ENCODE assay signal across 19 cellular contexts in the genomic region with DNA sequence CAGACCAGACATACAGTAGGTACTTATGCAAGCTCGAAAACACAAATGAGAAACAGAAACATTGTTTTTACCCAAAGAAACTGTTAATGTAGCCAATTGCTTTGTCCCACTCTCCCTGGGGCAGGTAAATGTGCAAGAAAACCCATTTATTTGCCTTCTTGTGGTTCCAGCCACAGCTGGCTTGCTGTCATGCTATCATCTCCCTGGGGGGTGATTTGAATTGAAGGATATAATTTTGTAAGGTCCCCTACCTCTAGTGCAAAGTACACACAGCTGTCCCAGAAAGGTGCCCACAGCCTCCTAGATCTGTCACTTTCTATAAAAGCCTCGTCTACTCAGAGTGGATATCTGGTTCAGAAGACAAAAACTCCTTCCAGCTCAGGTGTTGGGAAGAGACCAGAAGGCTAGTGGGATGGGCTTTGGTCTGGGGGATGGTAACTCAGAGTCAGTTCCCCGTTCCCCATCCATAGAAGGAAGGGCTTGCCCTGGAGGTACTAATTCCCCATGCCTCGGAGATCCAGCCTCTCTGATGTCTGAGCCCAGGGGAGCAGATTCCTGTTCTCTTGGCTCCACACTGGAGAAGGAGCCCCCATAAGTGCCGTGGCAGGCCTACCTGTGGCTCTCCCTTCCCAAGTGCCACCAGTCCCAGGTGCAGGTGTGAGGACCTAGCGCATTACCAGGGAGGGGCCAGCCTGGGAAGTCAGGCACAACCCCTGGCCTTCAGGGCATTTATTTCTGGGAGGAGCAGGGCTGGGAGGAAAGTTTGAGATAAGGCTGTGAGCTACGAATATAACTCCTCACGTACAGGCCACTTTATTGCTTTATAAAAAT. TPM values are rescaled to one million over a fixed set of nuclear protein-coding genes. Genes with fewer than 3 reads are reported as not detected.
DNase-seq lines count a peak whose midpoint lies in the region; ATAC-seq, FAIRE-seq and TF ChIP-seq lines count a peak whose summit lies in the region.
"Had no signal": no experiment of that assay in that cellular context is flagged by ENCODE, and none has a peak within 500 bp of the region (broad histone marks: within the 10 kb centered on the region; RNA-seq: fewer than 3 reads in every experiment).

No MANE protein-coding gene starts in this region.

- no peak for TF ChIP-seq POLR2A in H54 (IDR thresholded peaks at IDR 0.05; ENCODE audit: low read depth, low read length)

- peak overlapping the region; percentile 96 to 99 for H3K27ac ChIP-seq in mucosa of rectum (ENCODE audit: low read depth in 2 of 2, low read length in 2 of 2)
- no peak overlapping the region for H3K27ac ChIP-seq in lower lobe of right lung
- H3K27ac ChIP-seq: KMS-11, left lung had no signal

- intact Hi-C loops in lower lobe of right lung (cut with DNase I), result no loop called here

- FAIRE-seq in H54 (lab: Jason Lieb, UNC), result no peak
- FAIRE-seq: GM18507 had no signal

- H3K9ac ChIP-seq in mucosa of rectum (ENCODE audit: low read depth in 1 of 2, low read length in 2 of 2), result peak overlapping the region; percentile 14 to 99
- H3K9ac ChIP-seq: KMS-11 had no signal

- DNase-seq in DMS79 (lab: John Stamatoyannopoulos, UW), result peak; percentile 53
- DNase-seq in NCI-H146 (lab: John Stamatoyannopoulos, UW), result peak; percentile 97
- peak; percentile 91 for DNase-seq in NCI-H748 (lab: John Stamatoyannopoulos, UW; ENCODE audit: unreplicated experiment)
- DNase-seq in lower lobe of right lung, result no peak
- DNase-seq in HK-2 (ENCODE audit: unreplicated experiment), result no peak
- no peak for DNase-seq in H54 (ENCODE audit: insufficient read length, low spot score)
- DNase-seq in OCI-M1 (lab: John Stamatoyannopoulos, UW), result no peak
- DNase-seq: activated CD8-positive, alpha-beta T cell treated with anti-CD3 and anti-CD28 coated beads for 36 hours; foreskin fibroblast; HFFc6; left lung; NCI-H1694; SW 1271 had no signal

- H3K4me3 ChIP-seq in mucosa of rectum (ENCODE audit: low read length in 2 of 2), result peak overlapping the region; percentile 94 to 97
- no peak overlapping the region for H3K4me3 ChIP-seq in lower lobe of right lung
- H3K4me3 ChIP-seq: left lung had no signal

- H3K36me3 ChIP-seq in mucosa of rectum (ENCODE audit: control insufficient read depth in 2 of 2, insufficient read depth in 2 of 2, low read length in 2 of 2) (peaks cover 3 to 4% of the 10 kb centered on the region in 2 donors), lower lobe of right lung (no peaks in the 10 kb centered on the region)
- H3K36me3 ChIP-seq: left lung had no signal

- H3K27me3 ChIP-seq in mucosa of rectum (ENCODE audit: control insufficient read depth in 2 of 2, insufficient read depth in 2 of 2, low read length in 2 of 2), result no peaks in the 10 kb centered on the region
- H3K27me3 ChIP-seq in lower lobe of right lung (ENCODE audit: low read depth), result no peaks in the 10 kb centered on the region
- H3K27me3 ChIP-seq: left lung had no signal

- H3K4me1 ChIP-seq in mucosa of rectum (ENCODE audit: control insufficient read depth in 2 of 2, insufficient read depth in 2 of 2, low read length in 2 of 2) (peaks cover 31 to 56% of the 10 kb centered on the region in 2 donors), lower lobe of right lung (no peaks in the 10 kb centered on the region)
- H3K4me1 ChIP-seq: left lung had no signal

- H3K9me3 ChIP-seq in mucosa of rectum (ENCODE audit: control insufficient read depth in 2 of 2, low read length in 2 of 2) (no peaks in the 10 kb centered on the region), lower lobe of right lung (no peaks in the 10 kb centered on the region)
- H3K9me3 ChIP-seq: left lung had no signal

- no peak for TF ChIP-seq CTCF in lower lobe of right lung (IDR thresholded peaks at IDR 0.05)

- ATAC-seq in lower lobe of right lung, result no peak
- ATAC-seq: activated CD8-positive, alpha-beta T cell treated with anti-CD3 and anti-CD28 coated beads for 36 hours; left lung; Panc1 had no signal

RNA-seq across cellular contexts. Expression of a gene that starts 2.4 kb away (rescaled TPM):
- total RNA-seq in lower lobe of right lung, result 48.1 TPM
- total RNA-seq: activated CD8-positive, alpha-beta T cell treated with anti-CD3 and anti-CD28 coated beads for 36 hours; activated T-helper 1 cell treated with anti-CD3 and anti-CD28 coated beads, Interleukin-12 subunit alpha, Interleukin-12 subunit beta, Interleukin-2, Interleukin-4 antibody, amounts not matched to agents 30 ng/mL and 10 ng/mL and 1 ng/mL, durations not matched to agents 14 hours and 24 hours and 36 hours; HFFc6; posterior vena cava had no signal

RNA-seq across cellular contexts. Expression of a gene that starts 10.9 kb away (rescaled TPM):
- 161 TPM for total RNA-seq in lower lobe of right lung

RNA-seq across cellular contexts. Expression of a gene that starts 18.7 kb away (rescaled TPM):
- 29.2 TPM for total RNA-seq in lower lobe of right lung

Comparison
In these comparisons a context has a peak if more than half of its experiments do, and no peak if none do; other contexts are left out.
1. DNase-seq: peak in DMS79 (single experiment), NCI-H146 (single experiment) and NCI-H748 (single experiment); none in lower lobe of right lung (single experiment), HK-2 (single experiment), H54 (single experiment) and OCI-M1 (single experiment).